ENCODE assay signal across 11 cellular contexts in the genomic region with DNA sequence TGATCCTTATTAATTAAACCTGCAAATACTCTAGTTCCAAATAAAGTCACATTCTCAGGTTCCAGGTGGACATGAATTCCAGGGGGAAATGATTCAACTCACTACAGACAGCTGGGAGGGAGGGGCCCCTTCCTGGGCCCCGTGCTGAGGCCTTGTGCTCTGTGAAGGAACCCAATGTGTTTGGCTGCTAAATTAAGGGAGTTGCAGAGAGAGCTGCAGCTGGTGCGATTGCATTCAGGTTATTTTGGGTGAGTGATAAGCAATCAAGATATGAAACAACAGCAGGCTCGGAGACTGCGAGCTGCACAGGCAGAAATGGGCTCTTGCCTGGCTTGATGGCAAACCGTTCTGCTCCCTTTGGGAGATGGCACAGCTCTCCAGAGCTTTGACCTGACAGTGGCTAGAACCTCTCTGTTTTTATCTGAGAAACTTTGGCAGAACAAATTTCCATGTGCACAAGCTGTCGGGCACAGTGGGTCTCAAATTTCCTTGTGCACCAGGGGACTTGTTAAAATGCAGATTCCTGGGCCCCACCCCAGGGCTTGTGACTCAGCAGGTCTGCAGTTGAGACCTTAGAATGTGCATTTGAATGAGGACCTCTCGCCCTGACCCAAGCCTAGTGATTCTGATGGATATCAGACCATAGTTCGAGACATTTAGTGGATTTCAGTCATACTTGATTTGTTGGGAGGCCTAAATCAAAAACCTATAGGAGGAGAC. TPM values are rescaled to one million over a fixed set of nuclear protein-coding genes. Genes with fewer than 3 reads are reported as not detected.
DNase-seq lines count a peak whose midpoint lies in the region; ATAC-seq lines count a peak whose summit lies in the region.
"Had no signal": no experiment of that assay in that cellular context is flagged by ENCODE, and none has a peak within 500 bp of the region (broad histone marks: within the 10 kb centered on the region; RNA-seq: fewer than 3 reads in every experiment).

No MANE protein-coding gene starts in this region.

- ATAC-seq in naive thymus-derived CD8-positive, alpha-beta T cell = no peak

- H3K27ac ChIP-seq in CD4-positive, alpha-beta memory T cell (ENCODE audit: low read depth, low read length) = no peak overlapping the region
- H3K27ac ChIP-seq in HUES6 (ENCODE audit: low read depth, low read length) = no peak overlapping the region; the same call in 1 of the 2 replicates
- H3K27ac ChIP-seq: breast epithelium, right atrium auricular region, suprapubic skin had no signal

- H3K36me3 ChIP-seq in CD4-positive, alpha-beta memory T cell (ENCODE audit: insufficient read depth, low read length) = peaks cover 36% of the 10 kb centered on the region
- H3K36me3 ChIP-seq in HUES6 (ENCODE audit: control insufficient read depth, insufficient read depth, low read length) = peaks cover 3% of the 10 kb centered on the region; the same call in 1 of the 2 replicates
- H3K36me3 ChIP-seq: breast epithelium, right atrium auricular region had no signal

- no peaks in the 10 kb centered on the region for H3K9me3 Mint-ChIP-seq in CD4-positive, alpha-beta memory T cell
- H3K9me3 Mint-ChIP-seq in activated T-helper 1 cell treated with anti-CD3 and anti-CD28 coated beads, Interleukin-12 subunit alpha, Interleukin-12 subunit beta, Interleukin-2, Interleukin-4 antibody, amounts not matched to agents 30 ng/mL and 10 ng/mL and 1 ng/mL, durations not matched to agents 14 hours and 24 hours and 36 hours = no peaks in the 10 kb centered on the region
- H3K9me3 Mint-ChIP-seq in naive thymus-derived CD8-positive, alpha-beta T cell = no peaks in the 10 kb centered on the region

- intact Hi-C loops in CD4-positive, alpha-beta memory T cell (cut with micrococcal nuclease) = no loop called here
- intact Hi-C loops in activated T-helper 1 cell treated with anti-CD3 and anti-CD28 coated beads, Interleukin-12 subunit alpha, Interleukin-12 subunit beta, Interleukin-2, Interleukin-4 antibody, amounts not matched to agents 30 ng/mL and 10 ng/mL and 1 ng/mL, durations not matched to agents 14 hours and 24 hours and 36 hours (cut with micrococcal nuclease) = no loop called here

- no peaks in the 10 kb centered on the region for H3K27me3 Mint-ChIP-seq in CD4-positive, alpha-beta memory T cell
- no peaks in the 10 kb centered on the region for H3K27me3 Mint-ChIP-seq in activated T-helper 1 cell treated with anti-CD3 and anti-CD28 coated beads, Interleukin-12 subunit alpha, Interleukin-12 subunit beta, Interleukin-2, Interleukin-4 antibody, amounts not matched to agents 30 ng/mL and 10 ng/mL and 1 ng/mL, durations not matched to agents 14 hours and 24 hours and 36 hours (ENCODE audit: insufficient read depth)
- H3K27me3 Mint-ChIP-seq in naive thymus-derived CD8-positive, alpha-beta T cell = no peaks in the 10 kb centered on the region

- POLR2A ChIA-PET in CD4-positive, alpha-beta memory T cell (lab: Charles Lee; ENCODE audit: partially characterized antibody) = interaction anchor here (1.1 to 1.8 kb wide), 2 partner anchors 8 to 113 kb away, joined by 3 to 7 read pairs; a partner anchor contains a TSS
- POLR2A ChIA-PET in naive thymus-derived CD8-positive, alpha-beta T cell (lab: Charles Lee) = interaction anchor here (0.5 to 1.9 kb wide), 2 partner anchors 9 to 587 kb away, joined by 4 to 5 read pairs; a partner anchor contains a TSS

- H3K4me1 Mint-ChIP-seq in CD4-positive, alpha-beta memory T cell = peaks cover 4 to 29% (median 12%) of the 10 kb centered on the region in 4 donors
- peaks cover 29% of the 10 kb centered on the region for H3K4me1 Mint-ChIP-seq in activated T-helper 1 cell treated with anti-CD3 and anti-CD28 coated beads, Interleukin-12 subunit alpha, Interleukin-12 subunit beta, Interleukin-2, Interleukin-4 antibody, amounts not matched to agents 30 ng/mL and 10 ng/mL and 1 ng/mL, durations not matched to agents 14 hours and 24 hours and 36 hours (ENCODE audit: low read depth)
- peaks cover 6 to 30% (median 12%) of the 10 kb centered on the region in 4 donors for H3K4me1 Mint-ChIP-seq in naive thymus-derived CD8-positive, alpha-beta T cell

- no peak for DNase-seq in CD4-positive, alpha-beta memory T cell
- DNase-seq in activated T-helper 1 cell treated with anti-CD3 and anti-CD28 coated beads, Interleukin-12 subunit alpha, Interleukin-12 subunit beta, Interleukin-2, Interleukin-4 antibody, amounts not matched to agents 30 ng/mL and 10 ng/mL and 1 ng/mL, durations not matched to agents 14 hours and 24 hours and 36 hours (ENCODE audit: low spot score) = no peak
- no peak for DNase-seq in naive thymus-derived CD8-positive, alpha-beta T cell
- DNase-seq in H4 (ENCODE audit: low spot score) (no peak), kidney tubule cell (ENCODE audit: low spot score) (no peak)
- DNase-seq in activated CD4-positive, CD25-positive, alpha-beta regulatory T cell (lab: John Stamatoyannopoulos, UW) = no peak
- DNase-seq: Right ventricle myocardium superior had no signal

- H3K27me3 ChIP-seq in CD4-positive, alpha-beta memory T cell (ENCODE audit: insufficient read depth, low read length) = no peaks in the 10 kb centered on the region
- H3K27me3 ChIP-seq in HUES6 (ENCODE audit: control insufficient read depth, insufficient read depth, low read length) = no peaks in the 10 kb centered on the region
- H3K27me3 ChIP-seq: breast epithelium, right atrium auricular region, suprapubic skin had no signal

- H3K9ac ChIP-seq in HUES6 (ENCODE audit: low read length) = peak overlapping the region; percentile 26

- no peaks in the 10 kb centered on the region for H3K9me3 ChIP-seq in CD4-positive, alpha-beta memory T cell (ENCODE audit: control insufficient read depth in 1 of 2, low read length in 2 of 2)
- H3K9me3 ChIP-seq in HUES6 (ENCODE audit: control insufficient read depth, insufficient read depth, low read depth, low read length) = no peaks in the 10 kb centered on the region
- H3K9me3 ChIP-seq: breast epithelium, right atrium auricular region, suprapubic skin had no signal

- CTCF ChIA-PET in CD4-positive, alpha-beta memory T cell (lab: Charles Lee; ENCODE audit: partially characterized antibody) = interaction anchor here (1.5 kb wide), 1 partner anchor 64 kb away, joined by 4 read pairs; no protein-coding TSS in a partner anchor

- peaks cover 32 to 50% of the 10 kb centered on the region in 2 donors for H3K36me3 Mint-ChIP-seq in CD4-positive, alpha-beta memory T cell
- H3K36me3 Mint-ChIP-seq in activated T-helper 1 cell treated with anti-CD3 and anti-CD28 coated beads, Interleukin-12 subunit alpha, Interleukin-12 subunit beta, Interleukin-2, Interleukin-4 antibody, amounts not matched to agents 30 ng/mL and 10 ng/mL and 1 ng/mL, durations not matched to agents 14 hours and 24 hours and 36 hours (ENCODE audit: low read depth) = peaks cover 32% of the 10 kb centered on the region
- H3K36me3 Mint-ChIP-seq in naive thymus-derived CD8-positive, alpha-beta T cell = peaks cover 0 to 57% (median 8%) of the 10 kb centered on the region in 3 donors

- peak overlapping the region in 5 of 7 donors; percentile 38 to 62 (median 41) for H3K27ac Mint-ChIP-seq in CD4-positive, alpha-beta memory T cell
- H3K27ac Mint-ChIP-seq in activated T-helper 1 cell treated with anti-CD3 and anti-CD28 coated beads, Interleukin-12 subunit alpha, Interleukin-12 subunit beta, Interleukin-2, Interleukin-4 antibody, amounts not matched to agents 30 ng/mL and 10 ng/mL and 1 ng/mL, durations not matched to agents 14 hours and 24 hours and 36 hours = peak overlapping the region; percentile 61
- H3K27ac Mint-ChIP-seq in naive thymus-derived CD8-positive, alpha-beta T cell = peak overlapping the region; percentile 11 to 84 (median 63)

- H3K4me1 ChIP-seq in CD4-positive, alpha-beta memory T cell (ENCODE audit: insufficient read depth, low read length) = peaks cover 18% of the 10 kb centered on the region
- peaks cover 11% of the 10 kb centered on the region for H3K4me1 ChIP-seq in HUES6 (ENCODE audit: control insufficient read depth, insufficient read depth, low read length)
- H3K4me1 ChIP-seq: breast epithelium had no signal

- H3K4me3 ChIP-seq in CD4-positive, alpha-beta memory T cell (ENCODE audit: low read length in 2 of 2) = no peak overlapping the region
- H3K4me3 ChIP-seq in HUES6 (ENCODE audit: low read depth, low read length) = no peak overlapping the region
- H3K4me3 ChIP-seq: breast epithelium, right atrium auricular region, suprapubic skin had no signal

- H3K4me3 Mint-ChIP-seq in CD4-positive, alpha-beta memory T cell = no peak overlapping the region
- no peak overlapping the region for H3K4me3 Mint-ChIP-seq in activated T-helper 1 cell treated with anti-CD3 and anti-CD28 coated beads, Interleukin-12 subunit alpha, Interleukin-12 subunit beta, Interleukin-2, Interleukin-4 antibody, amounts not matched to agents 30 ng/mL and 10 ng/mL and 1 ng/mL, durations not matched to agents 14 hours and 24 hours and 36 hours
- no peak overlapping the region for H3K4me3 Mint-ChIP-seq in naive thymus-derived CD8-positive, alpha-beta T cell

RNA-seq across cellular contexts. Expression of a gene that starts 9.8 kb away (rescaled TPM):
- total RNA-seq in CD4-positive, alpha-beta memory T cell = 10 to 100 TPM; 29.6 to 30.4 TPM
- polyA plus RNA-seq in CD4-positive, alpha-beta memory T cell = 10 to 100 TPM; 29.1 to 36.8 TPM
- 54.6 and 55.7 TPM in 2 replicates for total RNA-seq in activated T-helper 1 cell treated with anti-CD3 and anti-CD28 coated beads, Interleukin-12 subunit alpha, Interleukin-12 subunit beta, Interleukin-2, Interleukin-4 antibody, amounts not matched to agents 30 ng/mL and 10 ng/mL and 1 ng/mL, durations not matched to agents 14 hours and 24 hours and 36 hours
- total RNA-seq in naive thymus-derived CD8-positive, alpha-beta T cell = 10 to 100 TPM; 38.7 to 41.8 TPM
- polyA plus RNA-seq in naive thymus-derived CD8-positive, alpha-beta T cell = 10 to 100 TPM; 35.2 to 37.1 (median 35.7) TPM
- not detected in 2 replicates for total RNA-seq in H4 (2014; rRNA removed; shearing (Covaris generic))

RNA-seq across cellular contexts. Expression of a gene that starts 56.4 kb away (rescaled TPM):
- 10 to 100 TPM; 36.2 to 36.7 TPM for total RNA-seq in CD4-positive, alpha-beta memory T cell
- polyA plus RNA-seq in CD4-positive, alpha-beta memory T cell = 1 to 10 TPM; 1.8 to 7.9 TPM
- 22.0 and 25.9 TPM in 2 replicates for total RNA-seq in activated T-helper 1 cell treated with anti-CD3 and anti-CD28 coated beads, Interleukin-12 subunit alpha, Interleukin-12 subunit beta, Interleukin-2, Interleukin-4 antibody, amounts not matched to agents 30 ng/mL and 10 ng/mL and 1 ng/mL, durations not matched to agents 14 hours and 24 hours and 36 hours
- 10 to 100 TPM; 35.9 to 38.6 TPM for total RNA-seq in naive thymus-derived CD8-positive, alpha-beta T cell
- 1 to 10 TPM; 3.5 to 8.4 (median 3.9) TPM for polyA plus RNA-seq in naive thymus-derived CD8-positive, alpha-beta T cell
- total RNA-seq in H4 (2014; rRNA removed; shearing (Covaris generic)) = 11.5 and 12.1 TPM in 2 replicates

Comparison
In these comparisons a context has a peak if more than half of its experiments do, and no peak if none do; other contexts are left out.
1. RNA of a gene that starts 9.8 kb away (total RNA-seq): 54.6 to 55.7 TPM in activated T-helper 1 cell treated with anti-CD3 and anti-CD28 coated beads, Interleukin-12 subunit alpha, Interleukin-12 subunit beta, Interleukin-2, Interleukin-4 antibody, amounts not matched to agents 30 ng/mL and 10 ng/mL and 1 ng/mL, durations not matched to agents 14 hours and 24 hours and 36 hours, 38.7 to 41.8 TPM in naive thymus-derived CD8-positive, alpha-beta T cell and 29.6 to 30.4 TPM in CD4-positive, alpha-beta memory T cell; not detected in H4; every median in the first group is over 10 times any median in the second.
2. Peak in every context shown above with its lines, with median percentiles within 50 percentile points of each other: H3K27ac Mint-ChIP-seq.